Comparison of ENCODE assay signal across 2 cellular contexts in the genomic region with DNA sequence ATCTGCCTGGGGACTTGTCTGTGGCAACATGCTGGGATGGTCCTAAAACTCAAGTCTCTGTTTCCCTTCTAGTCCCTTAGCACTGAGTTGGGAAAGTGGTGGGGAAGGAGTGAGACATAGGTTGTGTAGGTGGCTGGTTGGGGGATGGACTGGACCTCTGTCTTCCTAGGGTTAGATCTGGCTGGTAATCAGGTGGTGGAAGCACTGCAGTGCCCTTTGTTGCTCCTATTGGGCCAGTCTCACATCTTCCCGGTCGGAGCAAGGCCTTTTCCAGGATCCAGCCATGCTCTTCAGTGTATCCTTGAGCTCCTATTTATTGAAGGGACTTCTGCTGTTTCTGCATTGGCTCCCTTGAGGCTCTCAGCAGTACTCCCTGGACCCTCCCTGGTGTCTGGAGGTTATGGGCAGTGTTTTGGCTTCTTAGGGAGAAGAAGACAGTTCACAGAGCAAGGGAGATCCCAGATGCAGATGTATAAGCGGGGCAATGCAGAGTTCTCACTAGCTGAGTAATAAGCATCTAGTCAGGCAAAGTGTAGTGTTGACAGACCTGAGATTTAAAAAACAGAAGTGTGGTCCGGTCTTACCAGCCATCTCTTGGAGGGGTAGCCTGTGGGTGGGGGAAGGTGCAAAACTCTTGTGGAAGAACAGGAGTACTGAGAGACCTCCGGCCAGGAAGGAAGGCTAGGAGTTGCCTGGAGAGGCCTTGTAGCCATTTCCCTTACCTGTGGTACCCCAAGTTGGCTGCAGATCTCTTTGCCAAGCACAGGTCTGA.
TF ChIP-seq lines count a peak whose summit lies in the region.

No MANE protein-coding gene starts in this region.

TF ChIP-seq in SK-N-SH, 30 proteins besides CTCF, POLR2A, EP300 and RAD21 (continued from another document):
- TF ChIP-seq IRF3 (IDR thresholded peaks at IDR 0.05; ENCODE audit: low read depth, low read length) (no peak), GABPA (IDR thresholded peaks at IDR 0.05; ENCODE audit: low read depth) (no peak), SIN3A (IDR thresholded peaks at IDR 0.05; ENCODE audit: borderline replicate concordance, low read depth, low read length) (no peak), CHD2 (IDR thresholded peaks at IDR 0.05; ENCODE audit: low read length, partially characterized antibody) (no peak), SMC3 (IDR thresholded peaks at IDR 0.05; ENCODE audit: low read depth, low read length) (no peak), ELF1 (IDR thresholded peaks at IDR 0.05) (no peak)
- TF ChIP-seq, protein P1, sequence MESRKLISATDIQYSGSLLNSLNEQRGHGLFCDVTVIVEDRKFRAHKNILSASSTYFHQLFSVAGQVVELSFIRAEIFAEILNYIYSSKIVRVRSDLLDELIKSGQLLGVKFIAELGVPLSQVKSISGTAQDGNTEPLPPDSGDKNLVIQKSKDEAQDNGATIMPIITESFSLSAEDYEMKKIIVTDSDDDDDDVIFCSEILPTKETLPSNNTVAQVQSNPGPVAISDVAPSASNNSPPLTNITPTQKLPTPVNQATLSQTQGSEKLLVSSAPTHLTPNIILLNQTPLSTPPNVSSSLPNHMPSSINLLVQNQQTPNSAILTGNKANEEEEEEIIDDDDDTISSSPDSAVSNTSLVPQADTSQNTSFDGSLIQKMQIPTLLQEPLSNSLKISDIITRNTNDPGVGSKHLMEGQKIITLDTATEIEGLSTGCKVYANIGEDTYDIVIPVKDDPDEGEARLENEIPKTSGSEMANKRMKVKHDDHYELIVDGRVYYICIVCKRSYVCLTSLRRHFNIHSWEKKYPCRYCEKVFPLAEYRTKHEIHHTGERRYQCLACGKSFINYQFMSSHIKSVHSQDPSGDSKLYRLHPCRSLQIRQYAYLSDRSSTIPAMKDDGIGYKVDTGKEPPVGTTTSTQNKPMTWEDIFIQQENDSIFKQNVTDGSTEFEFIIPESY (IDR thresholded peaks at IDR 0.05; ENCODE audit: borderline replicate concordance, low read depth): no peak

TF ChIP-seq in SK-N-SH treated with all-trans-retinoic acid at 6 μM for 48 hours, 23 proteins besides CTCF, POLR2A, EP300 and RAD21 (continued from another document):
- no peak for TF ChIP-seq TCF4 (CRISPR knock-in tag; IDR thresholded peaks at IDR 0.05; ENCODE audit: borderline replicate concordance)
- TF ChIP-seq POU6F1 (CRISPR knock-in tag; IDR thresholded peaks at IDR 0.05; ENCODE audit: borderline replicate concordance, low read depth): no peak
- TF ChIP-seq, protein P2, sequence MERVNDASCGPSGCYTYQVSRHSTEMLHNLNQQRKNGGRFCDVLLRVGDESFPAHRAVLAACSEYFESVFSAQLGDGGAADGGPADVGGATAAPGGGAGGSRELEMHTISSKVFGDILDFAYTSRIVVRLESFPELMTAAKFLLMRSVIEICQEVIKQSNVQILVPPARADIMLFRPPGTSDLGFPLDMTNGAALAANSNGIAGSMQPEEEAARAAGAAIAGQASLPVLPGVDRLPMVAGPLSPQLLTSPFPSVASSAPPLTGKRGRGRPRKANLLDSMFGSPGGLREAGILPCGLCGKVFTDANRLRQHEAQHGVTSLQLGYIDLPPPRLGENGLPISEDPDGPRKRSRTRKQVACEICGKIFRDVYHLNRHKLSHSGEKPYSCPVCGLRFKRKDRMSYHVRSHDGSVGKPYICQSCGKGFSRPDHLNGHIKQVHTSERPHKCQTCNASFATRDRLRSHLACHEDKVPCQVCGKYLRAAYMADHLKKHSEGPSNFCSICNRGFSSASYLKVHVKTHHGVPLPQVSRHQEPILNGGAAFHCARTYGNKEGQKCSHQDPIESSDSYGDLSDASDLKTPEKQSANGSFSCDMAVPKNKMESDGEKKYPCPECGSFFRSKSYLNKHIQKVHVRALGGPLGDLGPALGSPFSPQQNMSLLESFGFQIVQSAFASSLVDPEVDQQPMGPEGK (CRISPR knock-in tag; IDR thresholded peaks at IDR 0.05; ENCODE audit: borderline replicate concordance): no peak
- no peak for TF ChIP-seq ZNF8 (CRISPR knock-in tag; IDR thresholded peaks at IDR 0.05)
- TF ChIP-seq RARB (CRISPR knock-in tag; IDR thresholded peaks at IDR 0.05): no peak
- no peak for TF ChIP-seq ZFP30 (CRISPR knock-in tag; IDR thresholded peaks at IDR 0.05)
- TF ChIP-seq, protein P3, sequence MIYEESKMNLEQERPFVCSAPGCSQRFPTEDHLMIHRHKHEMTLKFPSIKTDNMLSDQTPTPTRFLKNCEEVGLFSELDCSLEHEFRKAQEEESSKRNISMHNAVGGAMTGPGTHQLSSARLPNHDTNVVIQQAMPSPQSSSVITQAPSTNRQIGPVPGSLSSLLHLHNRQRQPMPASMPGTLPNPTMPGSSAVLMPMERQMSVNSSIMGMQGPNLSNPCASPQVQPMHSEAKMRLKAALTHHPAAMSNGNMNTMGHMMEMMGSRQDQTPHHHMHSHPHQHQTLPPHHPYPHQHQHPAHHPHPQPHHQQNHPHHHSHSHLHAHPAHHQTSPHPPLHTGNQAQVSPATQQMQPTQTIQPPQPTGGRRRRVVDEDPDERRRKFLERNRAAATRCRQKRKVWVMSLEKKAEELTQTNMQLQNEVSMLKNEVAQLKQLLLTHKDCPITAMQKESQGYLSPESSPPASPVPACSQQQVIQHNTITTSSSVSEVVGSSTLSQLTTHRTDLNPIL (CRISPR knock-in tag; IDR thresholded peaks at IDR 0.05; ENCODE audit: low read depth): no peak
- TF ChIP-seq ARNTL (CRISPR knock-in tag; IDR thresholded peaks at IDR 0.05; ENCODE audit: borderline replicate concordance, low read depth): no peak
